ENCODE assay signal across 4 cellular contexts in the genomic region with DNA sequence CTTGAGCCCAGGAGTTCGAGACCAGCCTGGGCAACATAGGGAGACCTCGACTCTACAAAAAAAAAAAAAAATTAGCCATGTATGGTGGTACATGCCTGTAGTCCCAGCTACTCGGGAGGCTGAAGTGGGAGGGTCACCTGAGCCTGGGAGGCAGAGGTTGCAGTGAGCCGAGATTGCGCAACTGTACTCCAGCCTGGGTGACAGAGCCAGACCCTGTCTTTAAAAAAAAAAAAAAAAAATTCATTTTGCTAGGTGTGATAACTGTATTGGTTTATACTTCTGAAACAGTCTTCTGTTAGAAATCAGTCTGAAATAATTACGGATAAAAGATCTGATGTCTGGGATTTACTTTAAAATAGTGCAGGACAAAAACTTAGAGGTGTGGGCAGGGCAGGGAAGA. TPM values are rescaled to one million over a fixed set of nuclear protein-coding genes. Genes with fewer than 3 reads are reported as not detected.
DNase-seq lines count a peak whose midpoint lies in the region; ATAC-seq, FAIRE-seq and TF ChIP-seq lines count a peak whose summit lies in the region.
"Not testable (repeated sequence)": the region's sequence is repeated elsewhere in the genome, so short reads cannot be mapped to it uniquely, and the experiment has no call there.

No MANE protein-coding gene starts in this region.

- CTCF ChIA-PET in A673 (lab: Charles Lee); HepG2 (lab: Yijun Ruan, JAX; ENCODE audit: low intra/inter-chr PET ratio, low total read pairs): not testable (repeated sequence)

- in situ Hi-C loops in HepG2 (cut with HindIII; ENCODE audit: extremely low pct_ligation_motif_present, low pct_unique_long_range_greater_than_20kb) = not testable (repeated sequence)

- TF ChIP-seq CTCF in A673 (conservative IDR thresholded peaks at IDR 0.05; ENCODE audit: low read depth, low read length); HepG2 (CRISPR knock-in tag; IDR thresholded peaks at IDR 0.05); sigmoid colon (IDR thresholded peaks at IDR 0.05): not testable (repeated sequence)

- peak overlapping the region; percentile 58 for H3K9ac ChIP-seq in adipocyte (ENCODE audit: low read length)
- not testable (repeated sequence) for H3K9ac ChIP-seq in HepG2 (ENCODE audit: insufficient read depth, low read depth, low read length)

- not testable (repeated sequence) for TF ChIP-seq POLR2A in HepG2 (IDR thresholded peaks at IDR 0.05; ENCODE audit: insufficient read depth in 1 of 2, low read depth in 2 of 2, low read length in 2 of 2); sigmoid colon (IDR thresholded peaks at IDR 0.05)

- not testable (repeated sequence) for BruUV-seq in A673 (replicated peaks; lab: Mats Ljungman, UMichigan); HepG2 (replicated peaks; lab: Mats Ljungman, UMichigan)

- not testable (repeated sequence) for H3K4me2 ChIP-seq in HepG2 (ENCODE audit: low read depth, low read length)

- not testable (repeated sequence) for H3K36me3 ChIP-seq in A673 (ENCODE audit: insufficient read depth, low read length, poor library complexity, severe bottlenecking); adipocyte (ENCODE audit: control insufficient read depth, insufficient read depth, low read length, severe bottlenecking); HepG2 (replicated peaks in 1 of 2; ENCODE audit: control insufficient read depth in 1 of 2, insufficient read depth in 2 of 2, low read length in 2 of 2)
- H3K36me3 ChIP-seq in sigmoid colon = peaks cover 0 to 27% (median 6%) of the 10 kb centered on the region in 4 donors

- not testable (repeated sequence) for H3K4me3 ChIP-seq in A673 (ENCODE audit: low read depth, low read length, poor library complexity, severe bottlenecking); HepG2 (replicated peaks in 1 of 3; ENCODE audit: insufficient read depth in 1 of 3, low read depth in 2 of 3, low read length in 3 of 3); sigmoid colon
- peak overlapping the region; percentile 15 for H3K4me3 ChIP-seq in adipocyte (ENCODE audit: low read length)

- H3K4me1 ChIP-seq in A673 (ENCODE audit: insufficient read depth, low read length, poor library complexity, severe bottlenecking) = not testable (repeated sequence)
- peaks cover 28% of the 10 kb centered on the region for H3K4me1 ChIP-seq in adipocyte (ENCODE audit: control insufficient read depth, insufficient read depth, low read length)
- H3K4me1 ChIP-seq in HepG2 (ENCODE audit: insufficient read depth, low read length) = peaks cover 29% of the 10 kb centered on the region
- peaks cover 0 to 53% (median 51%) of the 10 kb centered on the region in 4 donors for H3K4me1 ChIP-seq in sigmoid colon

- DNase-seq in A673 (ENCODE audit: low spot score); adipocyte (ENCODE audit: low read depth); HepG2 (ENCODE audit: low spot score); sigmoid colon: not testable (repeated sequence)

- H3K79me2 ChIP-seq in HepG2 (ENCODE audit: insufficient read depth, low read length) = not testable (repeated sequence)

- WGBS in HepG2 (ENCODE audit: low lambda C conversion rate) = 61% methylated on average over 6 of the region's 6 CpGs
- 94% methylated on average over 6 of the region's 6 CpGs for WGBS in sigmoid colon, 2 donors

- POLR2A ChIA-PET in A673 (lab: Charles Lee; ENCODE audit: low non-redundant PET) = not testable (repeated sequence)
- POLR2A ChIA-PET in HepG2 (lab: Yijun Ruan, JAX) = interaction anchor here (1.2 to 1.5 kb wide), 2 partner anchors 13 to 87 kb away, joined by 3 to 18 read pairs; a partner anchor contains a TSS

- H3K27ac ChIP-seq in A673 (ENCODE audit: low read depth, low read length, poor library complexity, severe bottlenecking) = peak overlapping the region; percentile 48
- H3K27ac ChIP-seq in HepG2 (ENCODE audit: extremely low read length, insufficient read depth, low read length) = peak overlapping the region; percentile 28
- peak overlapping the region; percentile 71 to 76 (median 76) for H3K27ac ChIP-seq in sigmoid colon

- not testable (repeated sequence) for TF ChIP-seq EP300 in HepG2 (IDR thresholded peaks at IDR 0.05; ENCODE audit: low read depth in 2 of 2, low read length in 2 of 2); HepG2 (CRISPR knock-in tag; IDR thresholded peaks at IDR 0.05; ENCODE audit: borderline replicate concordance); sigmoid colon (IDR thresholded peaks at IDR 0.05)

- intact Hi-C loops in A673 (cut with micrococcal nuclease; ENCODE audit: unreplicated experiment); HepG2 (cut with micrococcal nuclease; ENCODE audit: unreplicated experiment); sigmoid colon (cut with DNase I): not testable (repeated sequence)

- FAIRE-seq in HepG2 (lab: Jason Lieb, UNC) = peak; percentile 8

- not testable (repeated sequence) for H2AFZ ChIP-seq in HepG2 (ENCODE audit: low read length)

- ATAC-seq in HepG2 = not testable (repeated sequence)

- not testable (repeated sequence) for H3K9me3 ChIP-seq in A673 (ENCODE audit: low read depth, low read length, poor library complexity, severe bottlenecking); adipocyte (ENCODE audit: control insufficient read depth, low read length); HepG2 (ENCODE audit: low read length); sigmoid colon

- not testable (repeated sequence) for TF ChIP-seq RAD21 in HepG2 (CRISPR knock-in tag; IDR thresholded peaks at IDR 0.05)

- H3K27me3 ChIP-seq in A673 (replicated peaks; ENCODE audit: insufficient read depth, low read depth, low read length, poor library complexity); adipocyte (replicated peaks; ENCODE audit: control insufficient read depth, insufficient read depth, low read length); HepG2 (ENCODE audit: control insufficient read depth in 1 of 2, insufficient read depth in 2 of 2, low read length in 2 of 2); sigmoid colon: not testable (repeated sequence)

- H4K20me1 ChIP-seq in HepG2 (ENCODE audit: insufficient read depth, low read length) = not testable (repeated sequence)

RNA-seq across cellular contexts. Expression of a gene that starts 8.4 kb away (rescaled TPM):
- total RNA-seq in A673 (2021) (9.2 and 15.8 TPM in 2 replicates), HepG2 (2016; rRNA removed; fragmentation: Illumina TruSeq; extraction: Trizol) (0.15 TPM in 1 of 2 replicates, not detected in the other), sigmoid colon (10 to 100 TPM; 22.5 to 53.7 (median 28.3) TPM)
- not detected in 2 replicates for total RNA-seq in HepG2 (2016; cell fraction: cytosol; rRNA removed; fragmentation: Illumina TruSeq; extraction: Trizol; ENCODE audit: low read depth)
- 0.17 TPM in 1 of 2 replicates, not detected in the other for total RNA-seq in HepG2 (2016; cell fraction: insoluble cytoplasmic fraction; rRNA removed; fragmentation: Illumina TruSeq; extraction: Trizol)
- total RNA-seq in HepG2 (2016; cell fraction: membrane; rRNA removed; fragmentation: Illumina TruSeq; extraction: Trizol) = not detected in 2 replicates
- 0.41 and 0.62 TPM in 2 replicates for total RNA-seq in HepG2 (2016; cell fraction: nucleus; rRNA removed; fragmentation: Illumina TruSeq; extraction: Trizol)
- polyA plus RNA-seq in HepG2 (2011; rRNA removed) (1.1 and 1.2 TPM in 2 replicates), sigmoid colon (1 to 10 TPM; 1.2 to 9.7 (median 6.0) TPM)
- polyA plus RNA-seq in HepG2 (2011; cell fraction: cytosol; rRNA removed) = 0.11 and 0.15 TPM in 2 replicates
- polyA plus RNA-seq in HepG2 (2011; cell fraction: nucleus; rRNA removed) = 6.3 and 8.5 TPM in 2 replicates
- polyA plus RNA-seq in HepG2 (2012) = 0.79 and 1.4 TPM in 2 replicates
- polyA plus RNA-seq in HepG2 (2016; cell fraction: cytosol; fragmentation: Illumina TruSeq; extraction: Trizol; ENCODE audit: low read depth) = 0.10 and 0.11 TPM in 2 replicates
- 0.17 TPM in 1 of 2 replicates, not detected in the other for polyA plus RNA-seq in HepG2 (2016; cell fraction: insoluble cytoplasmic fraction; fragmentation: Illumina TruSeq; extraction: Trizol; ENCODE audit: low read depth)
- polyA plus RNA-seq in HepG2 (2016; cell fraction: membrane; fragmentation: Illumina TruSeq; extraction: Trizol; ENCODE audit: low read depth) = 0.22 and 0.23 TPM in 2 replicates
- 2.1 and 2.5 TPM in 2 replicates for polyA plus RNA-seq in HepG2 (2016; cell fraction: nucleus; fragmentation: Illumina TruSeq; extraction: Trizol; ENCODE audit: insufficient read depth, low read depth)
- polyA minus RNA-seq in HepG2 (2011; rRNA and poly(A)+ RNA removed; ENCODE audit: low replicate concordance) = 0.21 and 0.28 TPM in 2 replicates
- not detected in 2 replicates for polyA minus RNA-seq in HepG2 (2011; cell fraction: cytosol; rRNA and poly(A)+ RNA removed)
- polyA minus RNA-seq in HepG2 (2011; cell fraction: nucleus; rRNA and poly(A)+ RNA removed) = 0.90 and 1.4 TPM in 2 replicates

RNA-seq across cellular contexts. Expression of a gene that starts 13.0 kb away (rescaled TPM):
- total RNA-seq in A673 (2021) (4.6 and 5.4 TPM in 2 replicates), HepG2 (2016; rRNA removed; fragmentation: Illumina TruSeq; extraction: Trizol) (1.4 and 1.7 TPM in 2 replicates), sigmoid colon (10 to 100 TPM; 12.6 to 23.9 (median 18.9) TPM)
- 1.3 and 2.0 TPM in 2 replicates for total RNA-seq in HepG2 (2016; cell fraction: cytosol; rRNA removed; fragmentation: Illumina TruSeq; extraction: Trizol; ENCODE audit: low read depth)
- 1.2 and 2.0 TPM in 2 replicates for total RNA-seq in HepG2 (2016; cell fraction: insoluble cytoplasmic fraction; rRNA removed; fragmentation: Illumina TruSeq; extraction: Trizol)
- total RNA-seq in HepG2 (2016; cell fraction: membrane; rRNA removed; fragmentation: Illumina TruSeq; extraction: Trizol) = 1.3 and 2.8 TPM in 2 replicates
- total RNA-seq in HepG2 (2016; cell fraction: nucleus; rRNA removed; fragmentation: Illumina TruSeq; extraction: Trizol) = 0.53 and 1.2 TPM in 2 replicates
- polyA plus RNA-seq in HepG2 (2011; rRNA removed) (3.7 and 4.0 TPM in 2 replicates), sigmoid colon (1 to 10 TPM; 5.8 to 9.0 (median 6.5) TPM)
- polyA plus RNA-seq in HepG2 (2011; cell fraction: cytosol; rRNA removed) = 2.7 and 4.3 TPM in 2 replicates
- polyA plus RNA-seq in HepG2 (2011; cell fraction: nucleus; rRNA removed) = 6.3 and 9.2 TPM in 2 replicates
- 2.2 and 2.3 TPM in 2 replicates for polyA plus RNA-seq in HepG2 (2012)
- 1.6 and 2.2 TPM in 2 replicates for polyA plus RNA-seq in HepG2 (2016; cell fraction: cytosol; fragmentation: Illumina TruSeq; extraction: Trizol; ENCODE audit: low read depth)
- 2.9 and 3.0 TPM in 2 replicates for polyA plus RNA-seq in HepG2 (2016; cell fraction: insoluble cytoplasmic fraction; fragmentation: Illumina TruSeq; extraction: Trizol; ENCODE audit: low read depth)
- polyA plus RNA-seq in HepG2 (2016; cell fraction: membrane; fragmentation: Illumina TruSeq; extraction: Trizol; ENCODE audit: low read depth) = 1.9 and 2.3 TPM in 2 replicates
- polyA plus RNA-seq in HepG2 (2016; cell fraction: nucleus; fragmentation: Illumina TruSeq; extraction: Trizol; ENCODE audit: insufficient read depth, low read depth) = 2.2 and 4.0 TPM in 2 replicates
- 0.72 and 5.2 TPM in 2 replicates for polyA minus RNA-seq in HepG2 (2011; rRNA and poly(A)+ RNA removed; ENCODE audit: low replicate concordance)
- polyA minus RNA-seq in HepG2 (2011; cell fraction: cytosol; rRNA and poly(A)+ RNA removed) = 2.3 and 2.6 TPM in 2 replicates
- 2.9 and 3.5 TPM in 2 replicates for polyA minus RNA-seq in HepG2 (2011; cell fraction: nucleus; rRNA and poly(A)+ RNA removed)

RNA-seq across cellular contexts. Expression of a gene that starts 13.6 kb away (rescaled TPM):
- total RNA-seq in A673 (2021) (39.8 and 40.4 TPM in 2 replicates), HepG2 (2016; rRNA removed; fragmentation: Illumina TruSeq; extraction: Trizol) (8.8 and 12.5 TPM in 2 replicates), sigmoid colon (1 to 10 TPM in 1 of 4 donors, under 1 TPM in 3; 0.16 to 1.1 (median 0.32) TPM)
- total RNA-seq in HepG2 (2016; cell fraction: cytosol; rRNA removed; fragmentation: Illumina TruSeq; extraction: Trizol; ENCODE audit: low read depth) = 8.9 and 9.0 TPM in 2 replicates
- 6.7 and 12.7 TPM in 2 replicates for total RNA-seq in HepG2 (2016; cell fraction: insoluble cytoplasmic fraction; rRNA removed; fragmentation: Illumina TruSeq; extraction: Trizol)
- 6.0 and 6.1 TPM in 2 replicates for total RNA-seq in HepG2 (2016; cell fraction: membrane; rRNA removed; fragmentation: Illumina TruSeq; extraction: Trizol)
- total RNA-seq in HepG2 (2016; cell fraction: nucleus; rRNA removed; fragmentation: Illumina TruSeq; extraction: Trizol) = 17.4 and 19.5 TPM in 2 replicates
- polyA plus RNA-seq in HepG2 (2011; rRNA removed) (5.4 and 5.8 TPM in 2 replicates), sigmoid colon (1 to 10 TPM in 1 of 3 donors, under 1 TPM in 2; under 0.01 to 6.8 (median 0.69) TPM)
- polyA plus RNA-seq in HepG2 (2011; cell fraction: cytosol; rRNA removed) = 1.4 and 2.5 TPM in 2 replicates
- polyA plus RNA-seq in HepG2 (2011; cell fraction: nucleus; rRNA removed) = 24.0 and 42.0 TPM in 2 replicates
- 2.6 and 3.6 TPM in 2 replicates for polyA plus RNA-seq in HepG2 (2012)
- 1.3 and 1.6 TPM in 2 replicates for polyA plus RNA-seq in HepG2 (2016; cell fraction: cytosol; fragmentation: Illumina TruSeq; extraction: Trizol; ENCODE audit: low read depth)
- 5.9 and 8.7 TPM in 2 replicates for polyA plus RNA-seq in HepG2 (2016; cell fraction: insoluble cytoplasmic fraction; fragmentation: Illumina TruSeq; extraction: Trizol; ENCODE audit: low read depth)
- 3.2 TPM in 2 replicates for polyA plus RNA-seq in HepG2 (2016; cell fraction: membrane; fragmentation: Illumina TruSeq; extraction: Trizol; ENCODE audit: low read depth)
- 49.8 and 52.6 TPM in 2 replicates for polyA plus RNA-seq in HepG2 (2016; cell fraction: nucleus; fragmentation: Illumina TruSeq; extraction: Trizol; ENCODE audit: insufficient read depth, low read depth)
- 10.6 and 32.3 TPM in 2 replicates for polyA minus RNA-seq in HepG2 (2011; rRNA and poly(A)+ RNA removed; ENCODE audit: low replicate concordance)
- polyA minus RNA-seq in HepG2 (2011; cell fraction: cytosol; rRNA and poly(A)+ RNA removed) = 2.3 and 2.5 TPM in 2 replicates
- 9.1 and 12.0 TPM in 2 replicates for polyA minus RNA-seq in HepG2 (2011; cell fraction: nucleus; rRNA and poly(A)+ RNA removed)

RNA-seq across cellular contexts. Expression of a gene that starts 27.1 kb away (rescaled TPM):
- 20.1 and 27.7 TPM in 2 replicates for total RNA-seq in A673 (2021)
- total RNA-seq in HepG2 (2016; rRNA removed; fragmentation: Illumina TruSeq; extraction: Trizol) = 6.9 and 13.7 TPM in 2 replicates
- 5.2 and 5.9 TPM in 2 replicates for total RNA-seq in HepG2 (2016; cell fraction: cytosol; rRNA removed; fragmentation: Illumina TruSeq; extraction: Trizol; ENCODE audit: low read depth)
- total RNA-seq in HepG2 (2016; cell fraction: insoluble cytoplasmic fraction; rRNA removed; fragmentation: Illumina TruSeq; extraction: Trizol) = 6.6 and 11.7 TPM in 2 replicates
- 5.3 and 5.4 TPM in 2 replicates for total RNA-seq in HepG2 (2016; cell fraction: membrane; rRNA removed; fragmentation: Illumina TruSeq; extraction: Trizol)
- total RNA-seq in HepG2 (2016; cell fraction: nucleus; rRNA removed; fragmentation: Illumina TruSeq; extraction: Trizol) = 8.7 and 10.8 TPM in 2 replicates
- 18.1 and 20.9 TPM in 2 replicates for polyA plus RNA-seq in HepG2 (2011; rRNA removed)
- polyA plus RNA-seq in HepG2 (2011; cell fraction: cytosol; rRNA removed) = 13.5 and 16.8 TPM in 2 replicates
- polyA plus RNA-seq in HepG2 (2011; cell fraction: nucleus; rRNA removed) = 61.3 and 62.3 TPM in 2 replicates
- 12.0 and 17.8 TPM in 2 replicates for polyA plus RNA-seq in HepG2 (2012)
- polyA plus RNA-seq in HepG2 (2016; cell fraction: cytosol; fragmentation: Illumina TruSeq; extraction: Trizol; ENCODE audit: low read depth) = 4.2 and 4.7 TPM in 2 replicates
- polyA plus RNA-seq in HepG2 (2016; cell fraction: insoluble cytoplasmic fraction; fragmentation: Illumina TruSeq; extraction: Trizol; ENCODE audit: low read depth) = 8.3 and 10.2 TPM in 2 replicates
- 4.5 and 5.6 TPM in 2 replicates for polyA plus RNA-seq in HepG2 (2016; cell fraction: membrane; fragmentation: Illumina TruSeq; extraction: Trizol; ENCODE audit: low read depth)
- polyA plus RNA-seq in HepG2 (2016; cell fraction: nucleus; fragmentation: Illumina TruSeq; extraction: Trizol; ENCODE audit: insufficient read depth, low read depth) = 41.1 and 43.4 TPM in 2 replicates
- polyA minus RNA-seq in HepG2 (2011; rRNA and poly(A)+ RNA removed; ENCODE audit: low replicate concordance) = 7.3 and 9.7 TPM in 2 replicates
- 3.4 and 4.0 TPM in 2 replicates for polyA minus RNA-seq in HepG2 (2011; cell fraction: cytosol; rRNA and poly(A)+ RNA removed)
- polyA minus RNA-seq in HepG2 (2011; cell fraction: nucleus; rRNA and poly(A)+ RNA removed) = 7.9 and 9.8 TPM in 2 replicates
- total RNA-seq in sigmoid colon = 10 to 100 TPM; 19.9 to 31.7 (median 26.6) TPM
- polyA plus RNA-seq in sigmoid colon = 10 to 100 TPM; 12.0 to 24.4 (median 12.5) TPM

RNA-seq across cellular contexts. Expression of a gene that starts 32.5 kb away (rescaled TPM):
- total RNA-seq in A673 (2021) (0.70 TPM in 1 of 2 replicates, not detected in the other), HepG2 (2016; rRNA removed; fragmentation: Illumina TruSeq; extraction: Trizol) (20.7 and 23.0 TPM in 2 replicates), sigmoid colon (under 1 TPM; 0.28 to 0.82 (median 0.76) TPM)
- total RNA-seq in HepG2 (2016; cell fraction: cytosol; rRNA removed; fragmentation: Illumina TruSeq; extraction: Trizol; ENCODE audit: low read depth) = 11.5 TPM in 2 replicates
- total RNA-seq in HepG2 (2016; cell fraction: insoluble cytoplasmic fraction; rRNA removed; fragmentation: Illumina TruSeq; extraction: Trizol) = 21.1 and 22.0 TPM in 2 replicates
- 13.9 and 18.8 TPM in 2 replicates for total RNA-seq in HepG2 (2016; cell fraction: membrane; rRNA removed; fragmentation: Illumina TruSeq; extraction: Trizol)
- 13.2 and 14.2 TPM in 2 replicates for total RNA-seq in HepG2 (2016; cell fraction: nucleus; rRNA removed; fragmentation: Illumina TruSeq; extraction: Trizol)
- polyA plus RNA-seq in HepG2 (2011; rRNA removed) (13.7 and 19.9 TPM in 2 replicates), sigmoid colon (1 to 10 TPM; 3.9 to 7.8 (median 6.0) TPM)
- polyA plus RNA-seq in HepG2 (2011; cell fraction: cytosol; rRNA removed) = 10.9 and 15.9 TPM in 2 replicates
- 19.7 and 29.4 TPM in 2 replicates for polyA plus RNA-seq in HepG2 (2011; cell fraction: nucleus; rRNA removed)
- polyA plus RNA-seq in HepG2 (2012) = 10.9 and 11.0 TPM in 2 replicates
- polyA plus RNA-seq in HepG2 (2016; cell fraction: cytosol; fragmentation: Illumina TruSeq; extraction: Trizol; ENCODE audit: low read depth) = 13.1 and 16.9 TPM in 2 replicates
- polyA plus RNA-seq in HepG2 (2016; cell fraction: insoluble cytoplasmic fraction; fragmentation: Illumina TruSeq; extraction: Trizol; ENCODE audit: low read depth) = 22.3 and 24.9 TPM in 2 replicates
- polyA plus RNA-seq in HepG2 (2016; cell fraction: membrane; fragmentation: Illumina TruSeq; extraction: Trizol; ENCODE audit: low read depth) = 15.1 and 18.4 TPM in 2 replicates
- polyA plus RNA-seq in HepG2 (2016; cell fraction: nucleus; fragmentation: Illumina TruSeq; extraction: Trizol; ENCODE audit: insufficient read depth, low read depth) = 24.9 and 28.1 TPM in 2 replicates
- 0.28 and 15.7 TPM in 2 replicates for polyA minus RNA-seq in HepG2 (2011; rRNA and poly(A)+ RNA removed; ENCODE audit: low replicate concordance)
- 6.9 and 7.3 TPM in 2 replicates for polyA minus RNA-seq in HepG2 (2011; cell fraction: cytosol; rRNA and poly(A)+ RNA removed)
- polyA minus RNA-seq in HepG2 (2011; cell fraction: nucleus; rRNA and poly(A)+ RNA removed) = 5.7 and 10.1 TPM in 2 replicates
